Comparison of ENCODE assay signal across 1 cellular context in the genomic region with DNA sequence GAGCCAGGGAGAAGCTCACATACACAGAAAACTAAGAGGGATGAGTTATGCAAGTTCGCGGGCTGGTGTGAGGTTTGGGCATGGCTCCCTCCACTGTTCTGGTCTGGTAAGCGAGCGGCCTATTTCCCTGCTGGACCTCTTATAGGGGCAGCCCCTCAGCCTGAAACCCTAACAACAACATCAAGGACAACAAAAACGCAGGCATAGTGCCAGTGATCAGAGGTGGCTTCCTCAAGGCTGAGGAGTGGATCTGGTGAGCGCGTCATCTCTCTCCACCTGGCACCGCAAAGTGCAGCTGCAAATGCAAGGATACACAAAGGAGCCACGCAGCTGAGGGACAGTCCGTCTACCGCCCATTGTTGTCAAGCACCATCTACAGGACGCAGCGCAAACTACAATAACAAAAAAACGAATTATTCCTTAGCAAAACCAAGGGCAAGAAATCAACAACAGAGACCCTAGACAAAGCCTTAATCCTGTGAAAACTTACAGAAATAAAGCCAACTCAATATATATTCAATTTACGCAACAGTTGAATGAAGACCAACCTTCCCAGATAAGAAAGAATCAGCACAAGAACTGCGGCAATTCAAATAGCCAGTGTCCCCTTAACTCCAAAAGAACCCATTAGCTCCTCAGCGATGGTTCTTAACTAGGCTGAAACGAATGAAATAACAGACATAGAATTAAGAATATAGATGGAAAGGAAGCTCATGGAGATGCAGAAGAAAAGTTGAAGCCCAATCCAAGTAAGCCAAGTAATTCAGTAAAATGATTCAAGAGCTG.
A peak's percentile ranks its signal among the peaks of the same experiment; 100 is the strongest.
TF ChIP-seq lines count a peak whose summit lies in the region.

No MANE protein-coding gene starts in this region.

TF ChIP-seq in HepG2, 621 proteins besides CTCF, POLR2A, EP300 and RAD21 (continued from another document and continues in another):
- TF ChIP-seq, protein P1, sequence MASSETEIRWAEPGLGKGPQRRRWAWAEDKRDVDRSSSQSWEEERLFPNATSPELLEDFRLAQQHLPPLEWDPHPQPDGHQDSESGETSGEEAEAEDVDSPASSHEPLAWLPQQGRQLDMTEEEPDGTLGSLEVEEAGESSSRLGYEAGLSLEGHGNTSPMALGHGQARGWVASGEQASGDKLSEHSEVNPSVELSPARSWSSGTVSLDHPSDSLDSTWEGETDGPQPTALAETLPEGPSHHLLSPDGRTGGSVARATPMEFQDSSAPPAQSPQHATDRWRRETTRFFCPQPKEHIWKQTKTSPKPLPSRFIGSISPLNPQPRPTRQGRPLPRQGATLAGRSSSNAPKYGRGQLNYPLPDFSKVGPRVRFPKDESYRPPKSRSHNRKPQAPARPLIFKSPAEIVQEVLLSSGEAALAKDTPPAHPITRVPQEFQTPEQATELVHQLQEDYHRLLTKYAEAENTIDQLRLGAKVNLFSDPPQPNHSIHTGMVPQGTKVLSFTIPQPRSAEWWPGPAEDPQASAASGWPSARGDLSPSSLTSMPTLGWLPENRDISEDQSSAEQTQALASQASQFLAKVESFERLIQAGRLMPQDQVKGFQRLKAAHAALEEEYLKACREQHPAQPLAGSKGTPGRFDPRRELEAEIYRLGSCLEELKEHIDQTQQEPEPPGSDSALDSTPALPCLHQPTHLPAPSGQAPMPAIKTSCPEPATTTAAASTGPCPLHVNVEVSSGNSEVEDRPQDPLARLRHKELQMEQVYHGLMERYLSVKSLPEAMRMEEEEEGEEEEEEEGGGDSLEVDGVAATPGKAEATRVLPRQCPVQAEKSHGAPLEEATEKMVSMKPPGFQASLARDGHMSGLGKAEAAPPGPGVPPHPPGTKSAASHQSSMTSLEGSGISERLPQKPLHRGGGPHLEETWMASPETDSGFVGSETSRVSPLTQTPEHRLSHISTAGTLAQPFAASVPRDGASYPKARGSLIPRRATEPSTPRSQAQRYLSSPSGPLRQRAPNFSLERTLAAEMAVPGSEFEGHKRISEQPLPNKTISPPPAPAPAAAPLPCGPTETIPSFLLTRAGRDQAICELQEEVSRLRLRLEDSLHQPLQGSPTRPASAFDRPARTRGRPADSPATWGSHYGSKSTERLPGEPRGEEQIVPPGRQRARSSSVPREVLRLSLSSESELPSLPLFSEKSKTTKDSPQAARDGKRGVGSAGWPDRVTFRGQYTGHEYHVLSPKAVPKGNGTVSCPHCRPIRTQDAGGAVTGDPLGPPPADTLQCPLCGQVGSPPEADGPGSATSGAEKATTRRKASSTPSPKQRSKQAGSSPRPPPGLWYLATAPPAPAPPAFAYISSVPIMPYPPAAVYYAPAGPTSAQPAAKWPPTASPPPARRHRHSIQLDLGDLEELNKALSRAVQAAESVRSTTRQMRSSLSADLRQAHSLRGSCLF (CRISPR knock-in tag; IDR thresholded peaks at IDR 0.05; ENCODE audit: borderline replicate concordance), result no peak
- TF ChIP-seq, protein P2, sequence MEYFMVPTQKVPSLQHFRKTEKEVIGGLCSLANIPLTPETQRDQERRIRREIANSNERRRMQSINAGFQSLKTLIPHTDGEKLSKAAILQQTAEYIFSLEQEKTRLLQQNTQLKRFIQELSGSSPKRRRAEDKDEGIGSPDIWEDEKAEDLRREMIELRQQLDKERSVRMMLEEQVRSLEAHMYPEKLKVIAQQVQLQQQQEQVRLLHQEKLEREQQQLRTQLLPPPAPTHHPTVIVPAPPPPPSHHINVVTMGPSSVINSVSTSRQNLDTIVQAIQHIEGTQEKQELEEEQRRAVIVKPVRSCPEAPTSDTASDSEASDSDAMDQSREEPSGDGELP (IDR thresholded peaks at IDR 0.05; ENCODE audit: borderline replicate concordance, low read depth), result peak; percentile 46; the same call in 1 of the 2 replicates
- TF ChIP-seq, protein P3, sequence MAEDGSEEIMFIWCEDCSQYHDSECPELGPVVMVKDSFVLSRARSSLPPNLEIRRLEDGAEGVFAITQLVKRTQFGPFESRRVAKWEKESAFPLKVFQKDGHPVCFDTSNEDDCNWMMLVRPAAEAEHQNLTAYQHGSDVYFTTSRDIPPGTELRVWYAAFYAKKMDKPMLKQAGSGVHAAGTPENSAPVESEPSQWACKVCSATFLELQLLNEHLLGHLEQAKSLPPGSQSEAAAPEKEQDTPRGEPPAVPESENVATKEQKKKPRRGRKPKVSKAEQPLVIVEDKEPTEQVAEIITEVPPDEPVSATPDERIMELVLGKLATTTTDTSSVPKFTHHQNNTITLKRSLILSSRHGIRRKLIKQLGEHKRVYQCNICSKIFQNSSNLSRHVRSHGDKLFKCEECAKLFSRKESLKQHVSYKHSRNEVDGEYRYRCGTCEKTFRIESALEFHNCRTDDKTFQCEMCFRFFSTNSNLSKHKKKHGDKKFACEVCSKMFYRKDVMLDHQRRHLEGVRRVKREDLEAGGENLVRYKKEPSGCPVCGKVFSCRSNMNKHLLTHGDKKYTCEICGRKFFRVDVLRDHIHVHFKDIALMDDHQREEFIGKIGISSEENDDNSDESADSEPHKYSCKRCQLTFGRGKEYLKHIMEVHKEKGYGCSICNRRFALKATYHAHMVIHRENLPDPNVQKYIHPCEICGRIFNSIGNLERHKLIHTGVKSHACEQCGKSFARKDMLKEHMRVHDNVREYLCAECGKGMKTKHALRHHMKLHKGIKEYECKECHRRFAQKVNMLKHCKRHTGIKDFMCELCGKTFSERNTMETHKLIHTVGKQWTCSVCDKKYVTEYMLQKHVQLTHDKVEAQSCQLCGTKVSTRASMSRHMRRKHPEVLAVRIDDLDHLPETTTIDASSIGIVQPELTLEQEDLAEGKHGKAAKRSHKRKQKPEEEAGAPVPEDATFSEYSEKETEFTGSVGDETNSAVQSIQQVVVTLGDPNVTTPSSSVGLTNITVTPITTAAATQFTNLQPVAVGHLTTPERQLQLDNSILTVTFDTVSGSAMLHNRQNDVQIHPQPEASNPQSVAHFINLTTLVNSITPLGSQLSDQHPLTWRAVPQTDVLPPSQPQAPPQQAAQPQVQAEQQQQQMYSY (CRISPR knock-in tag; IDR thresholded peaks at IDR 0.05), result no peak
- TF ChIP-seq, protein P4, sequence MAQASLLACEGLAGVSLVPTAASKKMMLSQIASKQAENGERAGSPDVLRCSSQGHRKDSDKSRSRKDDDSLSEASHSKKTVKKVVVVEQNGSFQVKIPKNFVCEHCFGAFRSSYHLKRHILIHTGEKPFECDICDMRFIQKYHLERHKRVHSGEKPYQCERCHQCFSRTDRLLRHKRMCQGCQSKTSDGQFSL (CRISPR knock-in tag; IDR thresholded peaks at IDR 0.05), result no peak
- TF ChIP-seq, protein P5, sequence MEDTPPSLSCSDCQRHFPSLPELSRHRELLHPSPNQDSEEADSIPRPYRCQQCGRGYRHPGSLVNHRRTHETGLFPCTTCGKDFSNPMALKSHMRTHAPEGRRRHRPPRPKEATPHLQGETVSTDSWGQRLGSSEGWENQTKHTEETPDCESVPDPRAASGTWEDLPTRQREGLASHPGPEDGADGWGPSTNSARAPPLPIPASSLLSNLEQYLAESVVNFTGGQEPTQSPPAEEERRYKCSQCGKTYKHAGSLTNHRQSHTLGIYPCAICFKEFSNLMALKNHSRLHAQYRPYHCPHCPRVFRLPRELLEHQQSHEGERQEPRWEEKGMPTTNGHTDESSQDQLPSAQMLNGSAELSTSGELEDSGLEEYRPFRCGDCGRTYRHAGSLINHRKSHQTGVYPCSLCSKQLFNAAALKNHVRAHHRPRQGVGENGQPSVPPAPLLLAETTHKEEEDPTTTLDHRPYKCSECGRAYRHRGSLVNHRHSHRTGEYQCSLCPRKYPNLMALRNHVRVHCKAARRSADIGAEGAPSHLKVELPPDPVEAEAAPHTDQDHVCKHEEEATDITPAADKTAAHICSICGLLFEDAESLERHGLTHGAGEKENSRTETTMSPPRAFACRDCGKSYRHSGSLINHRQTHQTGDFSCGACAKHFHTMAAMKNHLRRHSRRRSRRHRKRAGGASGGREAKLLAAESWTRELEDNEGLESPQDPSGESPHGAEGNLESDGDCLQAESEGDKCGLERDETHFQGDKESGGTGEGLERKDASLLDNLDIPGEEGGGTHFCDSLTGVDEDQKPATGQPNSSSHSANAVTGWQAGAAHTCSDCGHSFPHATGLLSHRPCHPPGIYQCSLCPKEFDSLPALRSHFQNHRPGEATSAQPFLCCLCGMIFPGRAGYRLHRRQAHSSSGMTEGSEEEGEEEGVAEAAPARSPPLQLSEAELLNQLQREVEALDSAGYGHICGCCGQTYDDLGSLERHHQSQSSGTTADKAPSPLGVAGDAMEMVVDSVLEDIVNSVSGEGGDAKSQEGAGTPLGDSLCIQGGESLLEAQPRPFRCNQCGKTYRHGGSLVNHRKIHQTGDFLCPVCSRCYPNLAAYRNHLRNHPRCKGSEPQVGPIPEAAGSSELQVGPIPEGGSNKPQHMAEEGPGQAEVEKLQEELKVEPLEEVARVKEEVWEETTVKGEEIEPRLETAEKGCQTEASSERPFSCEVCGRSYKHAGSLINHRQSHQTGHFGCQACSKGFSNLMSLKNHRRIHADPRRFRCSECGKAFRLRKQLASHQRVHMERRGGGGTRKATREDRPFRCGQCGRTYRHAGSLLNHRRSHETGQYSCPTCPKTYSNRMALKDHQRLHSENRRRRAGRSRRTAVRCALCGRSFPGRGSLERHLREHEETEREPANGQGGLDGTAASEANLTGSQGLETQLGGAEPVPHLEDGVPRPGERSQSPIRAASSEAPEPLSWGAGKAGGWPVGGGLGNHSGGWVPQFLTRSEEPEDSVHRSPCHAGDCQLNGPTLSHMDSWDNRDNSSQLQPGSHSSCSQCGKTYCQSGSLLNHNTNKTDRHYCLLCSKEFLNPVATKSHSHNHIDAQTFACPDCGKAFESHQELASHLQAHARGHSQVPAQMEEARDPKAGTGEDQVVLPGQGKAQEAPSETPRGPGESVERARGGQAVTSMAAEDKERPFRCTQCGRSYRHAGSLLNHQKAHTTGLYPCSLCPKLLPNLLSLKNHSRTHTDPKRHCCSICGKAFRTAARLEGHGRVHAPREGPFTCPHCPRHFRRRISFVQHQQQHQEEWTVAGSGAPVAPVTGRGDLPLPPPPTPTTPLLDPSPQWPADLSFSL (CRISPR knock-in tag; IDR thresholded peaks at IDR 0.05), result 0 out of 2 replicates have a peak, but pooled peaks have one; percentile 55
- TF ChIP-seq ZNF44 (CRISPR knock-in tag; IDR thresholded peaks at IDR 0.05) (no peak; the same call in 1 of the 2 replicates), KDM3A (CRISPR knock-in tag; IDR thresholded peaks at IDR 0.05; ENCODE audit: low read depth) (no peak), ZNF883 (CRISPR knock-in tag; IDR thresholded peaks at IDR 0.05; ENCODE audit: not compliant biosample characterization) (peak; percentile 24), ELF1 (CRISPR knock-in tag; IDR thresholded peaks at IDR 0.05) (no peak), NR2F2 (IDR thresholded peaks at IDR 0.05; ENCODE audit: borderline replicate concordance, low read depth) (no peak), GLI4 (CRISPR knock-in tag; IDR thresholded peaks at IDR 0.05; ENCODE audit: borderline replicate concordance) (no peak), STAG1 (CRISPR knock-in tag; IDR thresholded peaks at IDR 0.05) (peak; percentile 50), KDM2A (CRISPR knock-in tag; IDR thresholded peaks at IDR 0.05; ENCODE audit: borderline replicate concordance, low read depth) (peak; percentile 44; the same call in 1 of the 2 replicates), ZNF138 (CRISPR knock-in tag; IDR thresholded peaks at IDR 0.05; ENCODE audit: low read depth) (no peak), RXRB (CRISPR knock-in tag; IDR thresholded peaks at IDR 0.05; ENCODE audit: borderline replicate concordance) (no peak), REPIN1 (CRISPR knock-in tag; IDR thresholded peaks at IDR 0.05; ENCODE audit: borderline replicate concordance, low read depth) (0 out of 2 replicates have a peak, but pooled peaks have one; percentile 30), XRCC5 (optimal IDR thresholded peaks at IDR 0.05; ENCODE audit: low read length) (peak; percentile 82), ZMYM4 (CRISPR knock-in tag; IDR thresholded peaks at IDR 0.05) (peak; percentile 62), ZNF839 (CRISPR knock-in tag; IDR thresholded peaks at IDR 0.05; ENCODE audit: borderline replicate concordance) (peak; percentile 50; the same call in 1 of the 2 replicates), AGO2 (optimal IDR thresholded peaks at IDR 0.05; ENCODE audit: low read depth, low read length) (no peak), PITX1 (CRISPR knock-in tag; IDR thresholded peaks at IDR 0.05) (0 out of 2 replicates have a peak, but pooled peaks have one; percentile 17), FOXA3 (CRISPR knock-in tag; IDR thresholded peaks at IDR 0.05) (0 out of 2 replicates have a peak, but pooled peaks have one; percentile 9), SOX5 (CRISPR knock-in tag; IDR thresholded peaks at IDR 0.05; ENCODE audit: borderline replicate concordance) (peak; percentile 88), MAF1 (CRISPR knock-in tag; IDR thresholded peaks at IDR 0.05; ENCODE audit: borderline replicate concordance) (no peak), ZBTB38 (CRISPR knock-in tag; IDR thresholded peaks at IDR 0.05) (0 out of 2 replicates have a peak, but pooled peaks have one; percentile 44)
- TF ChIP-seq, protein P6, sequence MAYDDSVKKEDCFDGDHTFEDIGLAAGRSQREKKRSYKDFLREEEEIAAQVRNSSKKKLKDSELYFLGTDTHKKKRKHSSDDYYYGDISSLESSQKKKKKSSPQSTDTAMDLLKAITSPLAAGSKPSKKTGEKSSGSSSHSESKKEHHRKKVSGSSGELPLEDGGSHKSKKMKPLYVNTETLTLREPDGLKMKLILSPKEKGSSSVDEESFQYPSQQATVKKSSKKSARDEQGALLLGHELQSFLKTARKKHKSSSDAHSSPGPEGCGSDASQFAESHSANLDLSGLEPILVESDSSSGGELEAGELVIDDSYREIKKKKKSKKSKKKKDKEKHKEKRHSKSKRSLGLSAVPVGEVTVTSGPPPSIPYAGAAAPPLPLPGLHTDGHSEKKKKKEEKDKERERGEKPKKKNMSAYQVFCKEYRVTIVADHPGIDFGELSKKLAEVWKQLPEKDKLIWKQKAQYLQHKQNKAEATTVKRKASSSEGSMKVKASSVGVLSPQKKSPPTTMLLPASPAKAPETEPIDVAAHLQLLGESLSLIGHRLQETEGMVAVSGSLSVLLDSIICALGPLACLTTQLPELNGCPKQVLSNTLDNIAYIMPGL (CRISPR knock-in tag; IDR thresholded peaks at IDR 0.05; ENCODE audit: borderline replicate concordance in 1 of 2, low read depth in 1 of 2), result peak in 1 of 2 experiments; percentile 63; a peak in 1 of 4 replicates
- TF ChIP-seq, protein P7, sequence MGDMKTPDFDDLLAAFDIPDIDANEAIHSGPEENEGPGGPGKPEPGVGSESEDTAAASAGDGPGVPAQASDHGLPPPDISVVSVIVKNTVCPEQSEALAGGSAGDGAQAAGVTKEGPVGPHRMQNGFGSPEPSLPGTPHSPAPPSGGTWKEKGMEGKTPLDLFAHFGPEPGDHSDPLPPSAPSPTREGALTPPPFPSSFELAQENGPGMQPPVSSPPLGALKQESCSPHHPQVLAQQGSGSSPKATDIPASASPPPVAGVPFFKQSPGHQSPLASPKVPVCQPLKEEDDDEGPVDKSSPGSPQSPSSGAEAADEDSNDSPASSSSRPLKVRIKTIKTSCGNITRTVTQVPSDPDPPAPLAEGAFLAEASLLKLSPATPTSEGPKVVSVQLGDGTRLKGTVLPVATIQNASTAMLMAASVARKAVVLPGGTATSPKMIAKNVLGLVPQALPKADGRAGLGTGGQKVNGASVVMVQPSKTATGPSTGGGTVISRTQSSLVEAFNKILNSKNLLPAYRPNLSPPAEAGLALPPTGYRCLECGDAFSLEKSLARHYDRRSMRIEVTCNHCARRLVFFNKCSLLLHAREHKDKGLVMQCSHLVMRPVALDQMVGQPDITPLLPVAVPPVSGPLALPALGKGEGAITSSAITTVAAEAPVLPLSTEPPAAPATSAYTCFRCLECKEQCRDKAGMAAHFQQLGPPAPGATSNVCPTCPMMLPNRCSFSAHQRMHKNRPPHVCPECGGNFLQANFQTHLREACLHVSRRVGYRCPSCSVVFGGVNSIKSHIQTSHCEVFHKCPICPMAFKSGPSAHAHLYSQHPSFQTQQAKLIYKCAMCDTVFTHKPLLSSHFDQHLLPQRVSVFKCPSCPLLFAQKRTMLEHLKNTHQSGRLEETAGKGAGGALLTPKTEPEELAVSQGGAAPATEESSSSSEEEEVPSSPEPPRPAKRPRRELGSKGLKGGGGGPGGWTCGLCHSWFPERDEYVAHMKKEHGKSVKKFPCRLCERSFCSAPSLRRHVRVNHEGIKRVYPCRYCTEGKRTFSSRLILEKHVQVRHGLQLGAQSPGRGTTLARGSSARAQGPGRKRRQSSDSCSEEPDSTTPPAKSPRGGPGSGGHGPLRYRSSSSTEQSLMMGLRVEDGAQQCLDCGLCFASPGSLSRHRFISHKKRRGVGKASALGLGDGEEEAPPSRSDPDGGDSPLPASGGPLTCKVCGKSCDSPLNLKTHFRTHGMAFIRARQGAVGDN (CRISPR knock-in tag; IDR thresholded peaks at IDR 0.05), result peak; percentile 46
